Comparison of ENCODE assay signal across 8 cellular contexts in genomic region chr1:15834406-15835204, GRCh38. TPM values are rescaled to one million over a fixed set of nuclear protein-coding genes. Genes with fewer than 3 reads are reported as not detected.
DNase-seq lines count a peak whose midpoint lies in the region; ATAC-seq and TF ChIP-seq lines count a peak whose summit lies in the region.

No MANE protein-coding gene starts in this region.

- peaks cover 58% of the 10 kb centered on the region for H3K4me1 Mint-ChIP-seq in activated B cell treated with CpG ODN at 0.5 μM for 24 hours

- TF ChIP-seq CTCF in AG04449 (IDR thresholded peaks at IDR 0.05; ENCODE audit: insufficient read depth, low read length, missing control alignments) (no peak), activated B cell treated with CpG ODN at 0.5 μM for 24 hours (IDR thresholded peaks at IDR 0.05) (no peak), cardiac fibroblast (IDR thresholded peaks at IDR 0.05; ENCODE audit: low read depth, low read length) (no peak)

- no peaks in the 10 kb centered on the region for H3K9me3 Mint-ChIP-seq in activated B cell treated with CpG ODN at 0.5 μM for 24 hours

- intact Hi-C loops in activated B cell treated with CpG ODN at 0.5 μM for 24 hours (cut with micrococcal nuclease): loop anchor here (1.0 to 5.0 kb wide), 6 partner anchors 13 to 533 kb away; partner anchors contain the start of genes CASP9, SPEN and SZRD1

- in situ Hi-C loops in GM18951 (cut with MboI; ENCODE audit: low sequenced_read_pairs, unreplicated experiment): no loop called here

- H3K27ac Mint-ChIP-seq in activated B cell treated with CpG ODN at 0.5 μM for 24 hours: peak overlapping the region; percentile 98

- H3K4me3 ChIP-seq in AG04449 (ENCODE audit: low read depth, low read length) (peak overlapping the region; percentile 80), cardiac fibroblast (replicated peaks in 1 of 2; ENCODE audit: low read depth in 2 of 2, low read length in 2 of 2) (peak overlapping the region; percentile 59 to 81)

- CTCF ChIA-PET in AG04449 (lab: Yijun Ruan, JAX): interaction anchor here (1.0 to 3.3 kb wide), 4 partner anchors 8 to 160 kb away, joined by 3 to 61 read pairs (median 4); no protein-coding TSS in a partner anchor
- CTCF ChIA-PET in activated B cell treated with CpG ODN at 0.5 μM for 24 hours (lab: Charles Lee): interaction anchor here (0.6 to 1.9 kb wide), 5 partner anchors 10 to 19 kb away, joined by 3 to 5 read pairs (median 3); no protein-coding TSS in a partner anchor

- POLR2A ChIA-PET in AG04449 (lab: Yijun Ruan, JAX) (interaction anchor here (0.6 to 1.5 kb wide), 5 partner anchors 10 to 38 kb away, joined by 3 to 8 read pairs (median 4); partner anchors contain the start of gene SPEN), activated B cell treated with CpG ODN at 0.5 μM for 24 hours (lab: Charles Lee) (interaction anchor here (0.5 to 6.1 kb wide), 21 partner anchors 11 to 1212 kb away, joined by 3 to 195 read pairs (median 6); partner anchors contain the start of genes RNU1-1, SPEN, UQCRHL and ZBTB17)

- H3K4me3 Mint-ChIP-seq in activated B cell treated with CpG ODN at 0.5 μM for 24 hours: peak overlapping the region; percentile 90

- DNase-seq in AG04449 (ENCODE audit: low read depth, low spot score) (no peak), NCI-H226 (peak; percentile 91), activated B cell treated with CpG ODN at 0.5 μM for 24 hours (peak; percentile 90), cardiac fibroblast (ENCODE audit: low read depth in 2 of 2) (peak; percentile 92 to 95), islet precursor cell (peak; percentile 95)
- peak; percentile 84 for DNase-seq in stimulated activated CD4-positive, alpha-beta T cell treated with anti-CD3 and anti-CD28 coated beads, Interleukin-12 subunit alpha, Interleukin-12 subunit beta, amount 100 ng/mL, for 4 hours

- H3K36me3 Mint-ChIP-seq in activated B cell treated with CpG ODN at 0.5 μM for 24 hours (ENCODE audit: low read depth): peaks cover 17% of the 10 kb centered on the region

- ATAC-seq in HG03159 (IDR thresholded peaks at IDR 0.05; ENCODE audit: unreplicated experiment): peak; percentile 43
- peak; percentile 48 for ATAC-seq in activated B cell treated with CpG ODN at 0.5 μM for 24 hours (ENCODE audit: low read depth)

- no peaks in the 10 kb centered on the region for H3K27me3 Mint-ChIP-seq in activated B cell treated with CpG ODN at 0.5 μM for 24 hours

- TF ChIP-seq POLR2A in GM18951 (IDR thresholded peaks at IDR 0.05; ENCODE audit: extremely low read depth, insufficient read depth, insufficient read length): peak; percentile 92

RNA-seq across cellular contexts. Expression of gene SPEN, which starts 12.9 kb away (rescaled TPM):
- 116 and 123 TPM in 2 replicates for total RNA-seq in activated B cell treated with CpG ODN at 0.5 μM for 24 hours

RNA-seq across cellular contexts. Expression of gene UQCRHL, which starts 27.2 kb away (rescaled TPM):
- 1.7 and 1.9 TPM in 2 replicates for total RNA-seq in activated B cell treated with CpG ODN at 0.5 μM for 24 hours
